ENCODE assay signal across 14 cellular contexts in the genomic region with DNA sequence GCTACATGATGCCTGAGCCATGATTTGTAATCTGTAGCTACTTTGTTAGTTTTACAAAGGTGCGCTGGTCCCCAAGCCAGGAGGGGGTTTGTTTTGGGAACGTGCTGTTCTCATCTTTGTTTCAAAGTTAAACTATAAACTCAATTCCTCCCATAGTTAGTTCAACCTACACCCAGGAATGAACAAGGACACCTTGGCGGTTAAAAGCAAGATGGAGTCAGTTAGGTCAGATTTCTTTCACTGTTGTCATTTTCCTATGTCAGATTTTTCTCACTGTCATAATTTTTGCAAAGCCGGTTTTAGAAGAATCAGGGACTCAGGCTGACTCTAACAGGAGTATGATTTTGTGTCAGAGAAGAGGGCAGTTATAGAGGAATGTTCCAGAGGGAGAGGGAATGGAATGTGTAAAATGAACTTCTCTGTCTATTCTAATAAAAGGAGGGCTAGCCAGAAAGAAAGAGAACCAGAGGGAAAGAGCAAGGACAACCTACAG. TPM values are rescaled to one million over a fixed set of nuclear protein-coding genes. Genes with fewer than 3 reads are reported as not detected.
DNase-seq lines count a peak whose midpoint lies in the region; ATAC-seq and TF ChIP-seq lines count a peak whose summit lies in the region.
"Had no signal": no experiment of that assay in that cellular context is flagged by ENCODE, and none has a peak within 500 bp of the region (broad histone marks: within the 10 kb centered on the region; RNA-seq: fewer than 3 reads in every experiment).

No MANE protein-coding gene starts in this region.

- H3K4me2 ChIP-seq in BLaER1 (peak overlapping the region; percentile 97), PC-3 (ENCODE audit: low read length) (peak overlapping the region; percentile 78; the same call in 1 of the 2 replicates)

- H3K27ac ChIP-seq in BLaER1 (no peak overlapping the region), PC-3 (ENCODE audit: low read length) (no peak overlapping the region), esophagus squamous epithelium (peak overlapping the region in 3 of 4 donors; percentile 23 to 61 (median 51))

- POLR2A ChIA-PET in PC-3 (lab: Charles Lee; ENCODE audit: unreplicated experiment): interaction anchor here (0.6 kb wide), 1 partner anchor 424 kb away, joined by 4 read pairs; no protein-coding TSS in a partner anchor

- WGBS in esophagus squamous epithelium, 2 donors: 60 to 79% methylated on average over 4 of the region's 4 CpGs

- peaks cover 44% of the 10 kb centered on the region for H3K4me1 ChIP-seq in BLaER1
- H3K4me1 ChIP-seq in PC-3 (ENCODE audit: insufficient read depth, low read length): peaks cover 6% of the 10 kb centered on the region
- H3K4me1 ChIP-seq in esophagus squamous epithelium: peaks cover 8 to 52% (median 24%) of the 10 kb centered on the region in 3 donors
- no peaks in the 10 kb centered on the region for H3K4me1 ChIP-seq in BE2C

- TF ChIP-seq CTCF in PC-3 (conservative IDR thresholded peaks at IDR 0.05; ENCODE audit: low read depth, low read length) (no peak), esophagus squamous epithelium (IDR thresholded peaks at IDR 0.05) (no peak), BE2C (IDR thresholded peaks at IDR 0.05; ENCODE audit: low read depth, low read length) (no peak)

- H3K4me3 ChIP-seq in BLaER1 (peak overlapping the region; percentile 11; the same call in 1 of the 2 replicates), PC-3 (ENCODE audit: low read length) (no peak overlapping the region), esophagus squamous epithelium (peak overlapping the region in 2 of 4 donors; percentile 7 to 46), BE2C (ENCODE audit: low read depth, low read length) (no peak overlapping the region)

- ATAC-seq in PC-3 (no peak), GM18907 (IDR thresholded peaks at IDR 0.05; ENCODE audit: unreplicated experiment) (no peak), GM19324 (IDR thresholded peaks at IDR 0.05; ENCODE audit: low FRiP score, unreplicated experiment) (no peak)

- no peak overlapping the region for H2AFZ ChIP-seq in PC-3 (ENCODE audit: low read length)

- CTCF ChIA-PET in PC-3 (lab: Charles Lee): no interaction called here

- DNase-seq in PC-3: no peak
- no peak for DNase-seq in esophagus squamous epithelium (lab: John Stamatoyannopoulos, UW)
- peak; percentile 31 for DNase-seq in renal cortical epithelial cell (ENCODE audit: low read depth)
- no peak for DNase-seq in BE2C
- DNase-seq in NCI-H226: no peak
- DNase-seq: activated T-cell treated with anti-CD3 and anti-CD28 coated beads for 4 hours, aorta, endodermal cell, hippocampal formation had no signal

- no peak for TF ChIP-seq POLR2A in esophagus squamous epithelium (IDR thresholded peaks at IDR 0.05)

- no peaks in the 10 kb centered on the region for H3K9me3 ChIP-seq in BLaER1
- H3K9me3 ChIP-seq in PC-3 (ENCODE audit: low read length): no peaks in the 10 kb centered on the region
- no peaks in the 10 kb centered on the region for H3K9me3 ChIP-seq in esophagus squamous epithelium
- H3K9me3 ChIP-seq in BE2C: no peaks in the 10 kb centered on the region

- H3K9ac ChIP-seq in BLaER1 (no peak overlapping the region), PC-3 (ENCODE audit: low read length) (no peak overlapping the region)

- no TSS peak for BruUV-seq in PC-3 (replicated peaks; lab: Mats Ljungman, UMichigan)

- H3K9me2 ChIP-seq in PC-3 (replicated peaks; ENCODE audit: low read length): no peaks in the 10 kb centered on the region

- intact Hi-C loops in PC-3 (cut with micrococcal nuclease): loop anchor here (5.0 kb wide), 1 partner anchor 81 kb away; no protein-coding TSS in a partner anchor
- intact Hi-C loops in esophagus squamous epithelium (cut with DNase I): no loop called here

- H3F3A ChIP-seq in PC-3 (ENCODE audit: low read length, unreplicated experiment): no peaks in the 10 kb centered on the region

- H3K79me2 ChIP-seq in PC-3 (ENCODE audit: low read length): no peaks in the 10 kb centered on the region

- peaks cover 27% of the 10 kb centered on the region for H3K27me3 ChIP-seq in BLaER1
- H3K27me3 ChIP-seq in PC-3 (ENCODE audit: low read length): 0 out of 2 replicates have a peak, but pooled peaks cover 5% of the 10 kb centered on the region
- peaks cover 0 to 10% (median 0%) of the 10 kb centered on the region in 4 donors for H3K27me3 ChIP-seq in esophagus squamous epithelium
- peaks cover 9% of the 10 kb centered on the region for H3K27me3 ChIP-seq in BE2C

- no peaks in the 10 kb centered on the region for H3K36me3 ChIP-seq in BLaER1
- no peaks in the 10 kb centered on the region for H3K36me3 ChIP-seq in PC-3 (ENCODE audit: low read depth, low read length)
- no peaks in the 10 kb centered on the region for H3K36me3 ChIP-seq in esophagus squamous epithelium
- H3K36me3 ChIP-seq in BE2C: no peaks in the 10 kb centered on the region

- H4K20me1 ChIP-seq in BLaER1: peaks cover 6% of the 10 kb centered on the region; the same call in 1 of the 2 replicates
- H4K20me1 ChIP-seq in PC-3 (ENCODE audit: low read length): no peaks in the 10 kb centered on the region

RNA-seq across cellular contexts. Expression of a gene that starts 2.3 kb away (rescaled TPM):
- total RNA-seq in PC-3 (2014; rRNA removed) (5.0 and 5.8 TPM in 2 replicates), esophagus squamous epithelium (1 to 10 TPM in 2 of 4 donors, under 1 TPM in 2; 0.53 to 6.3 (median 1.6) TPM), renal cortical epithelial cell (3.6 and 9.5 TPM in 2 replicates)
- 8.8 TPM for polyA plus RNA-seq in BE2C (2012; ENCODE audit: insufficient read depth, insufficient read length, low read depth)
- total RNA-seq: G401, OCI-LY7 had no signal

Comparison
In these comparisons a context has a peak if more than half of its experiments do, and no peak if none do; other contexts are left out.
1. H3K27ac ChIP-seq: peak in esophagus squamous epithelium (3 of 4); none in BLaER1 (single experiment) and PC-3 (single experiment).